In the genomic region with DNA sequence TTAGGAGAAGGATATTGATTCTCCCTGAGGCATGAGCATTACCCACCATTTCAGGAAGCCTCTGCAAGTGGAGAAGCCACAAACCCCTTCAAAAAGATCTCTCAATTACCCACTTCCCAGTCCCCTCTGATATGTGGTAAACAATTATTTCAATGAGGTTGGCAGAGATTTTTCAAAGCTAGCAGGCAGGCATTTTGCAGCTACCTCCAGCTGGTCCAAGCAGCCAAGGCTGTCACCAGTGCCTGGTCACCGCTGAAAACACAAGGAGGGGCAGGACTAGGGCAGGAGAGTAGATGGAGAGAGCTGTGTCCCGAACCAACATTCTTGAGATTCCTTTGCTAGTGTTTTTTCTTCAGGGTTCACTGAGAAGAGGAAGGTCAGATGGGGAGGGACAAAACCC, we compare ENCODE assay signal across 11 cellular contexts. TPM values are rescaled to one million over a fixed set of nuclear protein-coding genes. Genes with fewer than 3 reads are reported as not detected.
DNase-seq lines count a peak whose midpoint lies in the region; ATAC-seq and TF ChIP-seq lines count a peak whose summit lies in the region.
"Had no signal": no experiment of that assay in that cellular context is flagged by ENCODE, and none has a peak within 500 bp of the region (broad histone marks: within the 10 kb centered on the region; RNA-seq: fewer than 3 reads in every experiment).

No MANE protein-coding gene starts in this region.

- H3K27me3 Mint-ChIP-seq in HFFc6 (ENCODE audit: insufficient read depth), result no peaks in the 10 kb centered on the region; the same call in 1 of the 2 replicates
- H3K27me3 Mint-ChIP-seq in activated T-helper 17 cell treated with anti-CD3 and anti-CD28 coated beads, Interleukin-2, amount 50 U/mL, for 72 hours, result no peaks in the 10 kb centered on the region

- 31 to 76% (median 54%) methylated on average over 2 of the region's 2 CpGs for WGBS in stomach, 5 donors

- intact Hi-C loops in left ventricle myocardium superior (cut with micrococcal nuclease), result no loop called here
- intact Hi-C loops in stomach (cut with DNase I; ENCODE audit: low total_unique reads), result no loop called here
- intact Hi-C loops in mucosa of descending colon (cut with DNase I, micrococcal nuclease), result no loop called here

- TF ChIP-seq POLR2A in stomach (IDR thresholded peaks at IDR 0.05), result no peak

- H3K27ac ChIP-seq in stomach, result peak overlapping the region in 4 of 5 donors; percentile 14 to 64 (median 52)

- H3K4me1 Mint-ChIP-seq in HFFc6 (ENCODE audit: low read depth), result peaks cover 47% of the 10 kb centered on the region
- peaks cover 11% of the 10 kb centered on the region for H3K4me1 Mint-ChIP-seq in activated T-helper 17 cell treated with anti-CD3 and anti-CD28 coated beads, Interleukin-2, amount 50 U/mL, for 72 hours

- TF ChIP-seq CTCF in HFFc6 (IDR thresholded peaks at IDR 0.05) (no peak), stomach (IDR thresholded peaks at IDR 0.05) (no peak), mucosa of descending colon (IDR thresholded peaks at IDR 0.05) (no peak)

- TF ChIP-seq EP300 in stomach (IDR thresholded peaks at IDR 0.05), result no peak

- H3K36me3 Mint-ChIP-seq in HFFc6 (ENCODE audit: low read depth), result peaks cover 8% of the 10 kb centered on the region; the same call in 1 of the 2 replicates
- H3K36me3 Mint-ChIP-seq in activated T-helper 17 cell treated with anti-CD3 and anti-CD28 coated beads, Interleukin-2, amount 50 U/mL, for 72 hours (ENCODE audit: low read depth), result no peaks in the 10 kb centered on the region

- DNase-seq in HFFc6 (no peak), left ventricle myocardium superior (no peak), stomach (no peak), mucosa of descending colon (no peak), NCI-H1436 treated with DMSO at 0.1 percent for 48 hours (lab: John Stamatoyannopoulos, UW) (no peak)
- DNase-seq: amygdala; NCI-H1105; stimulated activated CD4-positive, alpha-beta T cell treated with anti-CD3 and anti-CD28 coated beads, Interleukin-4, amount 100 ng/mL, for 4 hours had no signal

- H3K4me1 ChIP-seq in stomach (peaks cover 12 to 60% (median 37%) of the 10 kb centered on the region in 4 donors), mucosa of descending colon (ENCODE audit: low read depth) (peaks cover 3% of the 10 kb centered on the region)

- H3K9me3 Mint-ChIP-seq in HFFc6, result no peaks in the 10 kb centered on the region
- H3K9me3 Mint-ChIP-seq in activated T-helper 17 cell treated with anti-CD3 and anti-CD28 coated beads, Interleukin-2, amount 50 U/mL, for 72 hours, result no peaks in the 10 kb centered on the region

- H3K27ac Mint-ChIP-seq in HFFc6, result peak overlapping the region; percentile 84
- peak overlapping the region; percentile 6 for H3K27ac Mint-ChIP-seq in activated T-helper 17 cell treated with anti-CD3 and anti-CD28 coated beads, Interleukin-2, amount 50 U/mL, for 72 hours

- no peak overlapping the region for H3K4me3 ChIP-seq in stomach
- H3K4me3 ChIP-seq in mucosa of descending colon, result no peak overlapping the region
- H3K4me3 ChIP-seq: GM12878 had no signal

- no peaks in the 10 kb centered on the region for H3K36me3 ChIP-seq in stomach
- no peaks in the 10 kb centered on the region for H3K36me3 ChIP-seq in mucosa of descending colon (ENCODE audit: low read depth)

- H3K4me3 Mint-ChIP-seq in HFFc6, result peak overlapping the region; percentile 4
- no peak overlapping the region for H3K4me3 Mint-ChIP-seq in activated T-helper 17 cell treated with anti-CD3 and anti-CD28 coated beads, Interleukin-2, amount 50 U/mL, for 72 hours

- no peaks in the 10 kb centered on the region for H3K27me3 ChIP-seq in stomach

- ATAC-seq in activated T-helper 17 cell treated with anti-CD3 and anti-CD28 coated beads, Interleukin-2, amount 50 U/mL, for 72 hours (replicated peaks), result no peak
- ATAC-seq in left ventricle myocardium superior (peak; percentile 93), mucosa of descending colon (no peak), GM19467 (IDR thresholded peaks at IDR 0.05; ENCODE audit: unreplicated experiment) (no peak)
- ATAC-seq: GM12878 had no signal

- no peaks in the 10 kb centered on the region for H3K9me3 ChIP-seq in stomach
- no peaks in the 10 kb centered on the region for H3K9me3 ChIP-seq in mucosa of descending colon

RNA-seq across cellular contexts. Expression of a gene that starts 22.5 kb away (rescaled TPM):
- 100 to 1,000 TPM; 396 to 438 (median 425) TPM for total RNA-seq in HFFc6 (2021; fragmentation: NEBNext Ultra II Directional; extraction: Animal tissue kit (Norgen Biotek cat#: 25700))
- 10 to 100 TPM; 20.5 to 46.6 TPM for total RNA-seq in activated T-helper 17 cell treated with anti-CD3 and anti-CD28 coated beads, Interleukin-2, amount 50 U/mL, for 72 hours
- total RNA-seq in left ventricle myocardium superior, result 356 TPM
- total RNA-seq in stomach, result 100 to 1,000 TPM; 190 to 408 (median 266) TPM
- 10 to 100 TPM; 41.2 to 84.1 (median 74.2) TPM for polyA plus RNA-seq in stomach
- total RNA-seq in mucosa of descending colon, result 100 to 1,000 TPM; 573 to 666 (median 579) TPM
